Comparison of ENCODE assay signal across 14 cellular contexts in the genomic region with DNA sequence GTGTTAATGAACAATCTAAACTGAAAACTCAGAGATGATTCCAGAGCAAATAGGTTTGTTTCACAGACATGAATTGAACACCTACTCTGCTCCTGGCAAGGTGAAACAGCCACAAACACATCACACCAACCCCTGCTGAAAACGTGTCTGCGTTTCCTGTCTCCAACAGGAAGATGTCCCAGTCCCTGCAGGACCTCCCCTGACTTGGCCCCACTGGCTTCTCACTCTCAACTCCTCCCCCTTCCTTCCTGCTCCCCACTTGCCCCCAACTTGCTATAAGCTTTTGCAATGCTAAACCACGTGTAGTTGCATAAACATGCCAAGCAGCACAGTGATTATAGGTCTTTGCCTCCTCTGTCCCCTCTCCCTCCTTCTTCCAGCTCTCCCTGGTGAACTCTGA.
DNase-seq lines count a peak whose midpoint lies in the region; ATAC-seq and TF ChIP-seq lines count a peak whose summit lies in the region.
"Had no signal": no experiment of that assay in that cellular context is flagged by ENCODE, and none has a peak within 500 bp of the region (broad histone marks: within the 10 kb centered on the region; RNA-seq: fewer than 3 reads in every experiment).

No MANE protein-coding gene starts in this region.

- H3K27me3 Mint-ChIP-seq in T-helper 2 cell treated with Interferon-gamma antibody and Interleukin-4, amounts not matched to agents 5 μg/mL and 100 μg/mL, for 36 hours (ENCODE audit: low read depth) = peaks cover 6% of the 10 kb centered on the region

- H3K9me3 ChIP-seq in uterus = no peaks in the 10 kb centered on the region
- H3K9me3 ChIP-seq: tibial artery had no signal

- intact Hi-C loops in uterus (cut with DNase I; ENCODE audit: low total_unique reads) = no loop called here

- H3K4me3 Mint-ChIP-seq in T-helper 2 cell treated with Interferon-gamma antibody and Interleukin-4, amounts not matched to agents 5 μg/mL and 100 μg/mL, for 36 hours = peak overlapping the region; percentile 24

- DNase-seq in NCI-H1417 (lab: John Stamatoyannopoulos, UW) (peak in 2 of 3 experiments; percentile 21 to 49), NCI-H1417 treated with DMSO at 0.1 percent for 48 hours (lab: John Stamatoyannopoulos, UW) (no peak), uterus (no peak)
- no peak for DNase-seq in T-helper 2 cell treated with Interferon-gamma antibody and Interleukin-4, amounts not matched to agents 5 μg/mL and 100 μg/mL, for 36 hours (ENCODE audit: low spot score)
- DNase-seq in activated naive CD4-positive, alpha-beta T cell treated with anti-CD3 and anti-CD28 coated beads, Interleukin-2, amount 50 U/mL, for 72 hours (ENCODE audit: low spot score in 2 of 2) = no peak
- DNase-seq in stimulated activated CD8-positive, alpha-beta memory T cell treated with anti-CD3 and anti-CD28 coated beads, Interleukin-12 subunit alpha, Interleukin-12 subunit beta, amount 100 ng/mL, for 4 hours (ENCODE audit: low read depth) = peak; percentile 6
- DNase-seq: 8988T, NCI-H1092, NCI-H446, tibial artery had no signal

- peak; percentile 32 to 33 for ATAC-seq in activated naive CD4-positive, alpha-beta T cell treated with anti-CD3 and anti-CD28 coated beads, Interleukin-2, amount 50 U/mL, for 72 hours
- ATAC-seq in GM19035 (IDR thresholded peaks at IDR 0.05; ENCODE audit: unreplicated experiment) (no peak), HG02763 (IDR thresholded peaks at IDR 0.05; ENCODE audit: unreplicated experiment) (no peak)

- H3K36me3 ChIP-seq in uterus = no peaks in the 10 kb centered on the region
- H3K36me3 ChIP-seq: tibial artery had no signal

- no peak for TF ChIP-seq CTCF in uterus (IDR thresholded peaks at IDR 0.05)

- no peak for TF ChIP-seq POLR2A in uterus (IDR thresholded peaks at IDR 0.05)

- no peaks in the 10 kb centered on the region for H3K4me1 ChIP-seq in uterus
- H3K4me1 ChIP-seq: tibial artery had no signal

- no peak overlapping the region for H3K27ac Mint-ChIP-seq in T-helper 2 cell treated with Interferon-gamma antibody and Interleukin-4, amounts not matched to agents 5 μg/mL and 100 μg/mL, for 36 hours
- peak overlapping the region; percentile 21 to 70 for H3K27ac Mint-ChIP-seq in activated naive CD4-positive, alpha-beta T cell treated with anti-CD3 and anti-CD28 coated beads, Interleukin-2, amount 50 U/mL, for 72 hours
- H3K27ac Mint-ChIP-seq: progenitor cell of endocrine pancreas had no signal

- H3K4me3 ChIP-seq in uterus = no peak overlapping the region
- H3K4me3 ChIP-seq: tibial artery had no signal

- no peaks in the 10 kb centered on the region for H3K36me3 Mint-ChIP-seq in T-helper 2 cell treated with Interferon-gamma antibody and Interleukin-4, amounts not matched to agents 5 μg/mL and 100 μg/mL, for 36 hours (ENCODE audit: low read depth)
- H3K36me3 Mint-ChIP-seq in activated naive CD4-positive, alpha-beta T cell treated with anti-CD3 and anti-CD28 coated beads, Interleukin-2, amount 50 U/mL, for 72 hours = no peaks in the 10 kb centered on the region

- H3K4me1 Mint-ChIP-seq in T-helper 2 cell treated with Interferon-gamma antibody and Interleukin-4, amounts not matched to agents 5 μg/mL and 100 μg/mL, for 36 hours (ENCODE audit: low read depth) = peaks cover 9% of the 10 kb centered on the region

- H3K27me3 ChIP-seq in uterus = no peaks in the 10 kb centered on the region
- H3K27me3 ChIP-seq: tibial artery had no signal

- H3K27ac ChIP-seq in uterus = no peak overlapping the region
- H3K27ac ChIP-seq: RWPE1, tibial artery had no signal

- H3K9me3 Mint-ChIP-seq in T-helper 2 cell treated with Interferon-gamma antibody and Interleukin-4, amounts not matched to agents 5 μg/mL and 100 μg/mL, for 36 hours = no peaks in the 10 kb centered on the region
- H3K9me3 Mint-ChIP-seq in activated naive CD4-positive, alpha-beta T cell treated with anti-CD3 and anti-CD28 coated beads, Interleukin-2, amount 50 U/mL, for 72 hours = no peaks in the 10 kb centered on the region

Comparison
In these comparisons a context has a peak if more than half of its experiments do, and no peak if none do; other contexts are left out.
1. DNase-seq: peak in NCI-H1417 (2 of 3) and stimulated activated CD8-positive, alpha-beta memory T cell treated with anti-CD3 and anti-CD28 coated beads, Interleukin-12 subunit alpha, Interleukin-12 subunit beta, amount 100 ng/mL, for 4 hours (single experiment); none in NCI-H1417 treated with DMSO at 0.1 percent for 48 hours (single experiment), T-helper 2 cell treated with Interferon-gamma antibody and Interleukin-4, amounts not matched to agents 5 μg/mL and 100 μg/mL, for 36 hours (single experiment), activated naive CD4-positive, alpha-beta T cell treated with anti-CD3 and anti-CD28 coated beads, Interleukin-2, amount 50 U/mL, for 72 hours (0 of 2) and uterus (0 of 2).
2. ATAC-seq: peak in activated naive CD4-positive, alpha-beta T cell treated with anti-CD3 and anti-CD28 coated beads, Interleukin-2, amount 50 U/mL, for 72 hours (2 of 2); none in GM19035 (single experiment) and HG02763 (single experiment).